In genomic region chr12:108620236-108620879, GRCh38 we compare ENCODE assay signal across 1 cellular context.
TF ChIP-seq lines count a peak whose summit lies in the region.

No MANE protein-coding gene starts in this region.

TF ChIP-seq in H1, 55 proteins besides CTCF, POLR2A, EP300 and RAD21:
- 0 out of 2 replicates have a peak, but pooled peaks have one; percentile 6 for TF ChIP-seq CEBPB (IDR thresholded peaks at IDR 0.05; ENCODE audit: low read depth, low read length)
- TF ChIP-seq SIRT6 (IDR thresholded peaks at IDR 0.05; ENCODE audit: low read length), result no peak
